In genomic region chr2:234500394-234501006, GRCh38 we compare ENCODE assay signal across 8 cellular contexts. TPM values are rescaled to one million over a fixed set of nuclear protein-coding genes. Genes with fewer than 3 reads are reported as not detected.
DNase-seq lines count a peak whose midpoint lies in the region; ATAC-seq and TF ChIP-seq lines count a peak whose summit lies in the region.

No MANE protein-coding gene starts in this region.

- peaks cover 26% of the 10 kb centered on the region for H3K4me1 Mint-ChIP-seq in activated B cell treated with CpG ODN at 0.5 μM for 24 hours

- no peak overlapping the region for H3K27ac Mint-ChIP-seq in activated B cell treated with CpG ODN at 0.5 μM for 24 hours

- H3K27me3 ChIP-seq in right lobe of liver, result no peaks in the 10 kb centered on the region

- ATAC-seq in HG02588 (IDR thresholded peaks at IDR 0.05; ENCODE audit: unreplicated experiment) (peak; percentile 40), activated B cell treated with CpG ODN at 0.5 μM for 24 hours (ENCODE audit: low read depth) (peak; percentile 68), right lobe of liver (peak; percentile 57 to 68 (median 65))

- H3K9me3 Mint-ChIP-seq in activated B cell treated with CpG ODN at 0.5 μM for 24 hours, result no peaks in the 10 kb centered on the region

- DNase-seq in NCI-H1417 (lab: John Stamatoyannopoulos, UW) (peak; percentile 46 to 73 (median 55)), NCI-H1417 treated with DMSO at 0.1 percent for 48 hours (lab: John Stamatoyannopoulos, UW) (no peak), NCI-H146 treated with DMSO at 0.1 percent for 48 hours (lab: John Stamatoyannopoulos, UW; ENCODE audit: unreplicated experiment) (peak; percentile 22), activated B cell treated with CpG ODN at 0.5 μM for 24 hours (peak; percentile 58), cerebellar cortex (ENCODE audit: low spot score) (peak; percentile 88), right lobe of liver (peak; percentile 37 to 63 (median 58))
- peak; percentile 59 to 77 (median 71) for DNase-seq in stimulated activated naive CD4-positive, alpha-beta T cell (lab: John Stamatoyannopoulos, UW)

- no peaks in the 10 kb centered on the region for H3K9me3 ChIP-seq in right lobe of liver

- no peak for TF ChIP-seq POLR2A in right lobe of liver (IDR thresholded peaks at IDR 0.05)

- no peaks in the 10 kb centered on the region for H3K36me3 ChIP-seq in right lobe of liver

- no peak overlapping the region for H3K4me3 Mint-ChIP-seq in activated B cell treated with CpG ODN at 0.5 μM for 24 hours

- WGBS in right lobe of liver (ENCODE audit: insufficient coverage, low coverage, low lambda C conversion rate, missing lambda C conversion rate), result 14% methylated on average over 9 of the region's 9 CpGs

- TF ChIP-seq CTCF in activated B cell treated with CpG ODN at 0.5 μM for 24 hours (IDR thresholded peaks at IDR 0.05), result peak; percentile 39
- TF ChIP-seq CTCF in right lobe of liver (IDR thresholded peaks at IDR 0.05), result peak; percentile 53 to 62 (median 59)

- H3K27me3 Mint-ChIP-seq in activated B cell treated with CpG ODN at 0.5 μM for 24 hours, result peaks cover 18% of the 10 kb centered on the region

- intact Hi-C loops in activated B cell treated with CpG ODN at 0.5 μM for 24 hours (cut with micrococcal nuclease), result loop anchor here (1.0 to 2.0 kb wide), 9 partner anchors 44 to 1096 kb away; partner anchors contain the start of gene HJURP
- intact Hi-C loops in right lobe of liver (cut with DNase I), result no loop called here

- no peak overlapping the region for H3K4me3 ChIP-seq in right lobe of liver

- peaks cover 4% of the 10 kb centered on the region for H3K36me3 Mint-ChIP-seq in activated B cell treated with CpG ODN at 0.5 μM for 24 hours (ENCODE audit: low read depth)

- CTCF ChIA-PET in activated B cell treated with CpG ODN at 0.5 μM for 24 hours (lab: Charles Lee), result interaction anchor here (0.5 to 5.6 kb wide), 13 partner anchors 9 to 642 kb away, joined by 3 to 117 read pairs (median 5); no protein-coding TSS in a partner anchor

- POLR2A ChIA-PET in activated B cell treated with CpG ODN at 0.5 μM for 24 hours (lab: Charles Lee), result interaction anchor here (0.7 to 1.2 kb wide), 2 partner anchors 8 to 365 kb away, joined by 3 to 4 read pairs; no protein-coding TSS in a partner anchor

- peaks cover 0 to 9% (median 0%) of the 10 kb centered on the region in 4 donors for H3K4me1 ChIP-seq in right lobe of liver

- H3K27ac ChIP-seq in right lobe of liver, result no peak overlapping the region

RNA-seq across cellular contexts. Expression of gene ARL4C, which starts 3.6 kb away (rescaled TPM):
- 20.9 TPM in 2 replicates for total RNA-seq in activated B cell treated with CpG ODN at 0.5 μM for 24 hours
- total RNA-seq in right lobe of liver, result 1 to 10 TPM; 1.4 to 9.4 (median 2.5) TPM
